8 cellular contexts compared by ENCODE assay signal in the genomic region with DNA sequence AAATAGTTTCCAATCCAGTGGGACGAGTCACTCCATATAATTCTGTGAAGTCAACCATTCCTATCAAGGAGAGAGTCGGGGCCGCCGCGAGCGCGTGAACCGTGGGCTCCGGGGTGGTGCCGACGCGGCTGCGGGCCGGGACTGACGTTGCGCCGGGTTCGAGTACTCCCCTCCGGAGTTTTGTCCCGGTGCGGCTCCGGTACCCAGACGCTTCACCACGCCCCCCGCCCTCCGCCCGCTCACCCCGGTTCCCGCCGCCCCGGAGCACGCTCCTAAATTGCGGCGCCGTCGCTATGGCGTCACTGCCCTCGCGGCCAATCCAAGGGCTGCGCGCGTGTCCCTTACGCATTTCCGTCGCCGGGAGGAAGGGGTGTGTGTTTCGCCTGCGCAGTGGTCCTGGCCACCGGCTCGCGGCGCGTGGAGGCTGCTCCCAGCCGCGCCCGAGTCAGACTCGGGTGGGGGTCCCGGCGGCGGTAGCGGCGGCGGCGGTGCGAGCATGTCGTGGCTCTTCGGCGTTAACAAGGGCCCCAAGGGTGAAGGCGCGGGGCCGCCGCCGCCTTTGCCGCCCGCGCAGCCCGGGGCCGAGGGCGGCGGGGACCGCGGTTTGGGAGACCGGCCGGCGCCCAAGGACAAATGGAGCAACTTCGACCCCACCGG. TPM values are rescaled to one million over a fixed set of nuclear protein-coding genes. Genes with fewer than 3 reads are reported as not detected.
DNase-seq lines count a peak whose midpoint lies in the region; ATAC-seq and TF ChIP-seq lines count a peak whose summit lies in the region.

A gene with protein sequence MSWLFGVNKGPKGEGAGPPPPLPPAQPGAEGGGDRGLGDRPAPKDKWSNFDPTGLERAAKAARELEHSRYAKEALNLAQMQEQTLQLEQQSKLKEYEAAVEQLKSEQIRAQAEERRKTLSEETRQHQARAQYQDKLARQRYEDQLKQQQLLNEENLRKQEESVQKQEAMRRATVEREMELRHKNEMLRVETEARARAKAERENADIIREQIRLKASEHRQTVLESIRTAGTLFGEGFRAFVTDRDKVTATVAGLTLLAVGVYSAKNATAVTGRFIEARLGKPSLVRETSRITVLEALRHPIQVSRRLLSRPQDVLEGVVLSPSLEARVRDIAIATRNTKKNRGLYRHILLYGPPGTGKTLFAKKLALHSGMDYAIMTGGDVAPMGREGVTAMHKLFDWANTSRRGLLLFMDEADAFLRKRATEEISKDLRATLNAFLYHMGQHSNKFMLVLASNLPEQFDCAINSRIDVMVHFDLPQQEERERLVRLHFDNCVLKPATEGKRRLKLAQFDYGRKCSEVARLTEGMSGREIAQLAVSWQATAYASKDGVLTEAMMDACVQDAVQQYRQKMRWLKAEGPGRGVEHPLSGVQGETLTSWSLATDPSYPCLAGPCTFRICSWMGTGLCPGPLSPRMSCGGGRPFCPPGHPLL (plus strand): TSS at position 377 of the 657 bp plus-strand sequence. CDS start 120 bp downstream, at position 497.

- ATAC-seq in GM21723 (IDR thresholded peaks at IDR 0.05; ENCODE audit: unreplicated experiment) (peak; percentile 82), esophagus mucosa (peak; percentile 94)

- no peak for TF ChIP-seq CTCF in Peyer's patch (IDR thresholded peaks at IDR 0.05)

- H3K27me3 ChIP-seq in Peyer's patch, result no peaks in the 10 kb centered on the region
- no peaks in the 10 kb centered on the region for H3K27me3 ChIP-seq in muscle layer of colon (ENCODE audit: control insufficient read depth in 1 of 2, insufficient read depth in 2 of 2, low read length in 2 of 2)

- TF ChIP-seq POLR2A in Peyer's patch (IDR thresholded peaks at IDR 0.05), result peak in 1 of 2 donors; percentile 54

- no peaks in the 10 kb centered on the region for H3K36me3 ChIP-seq in Peyer's patch
- H3K36me3 ChIP-seq in muscle layer of colon (ENCODE audit: insufficient read depth, low read length), result no peaks in the 10 kb centered on the region

- H3K4me1 ChIP-seq in Peyer's patch, result peaks cover 0 to 20% (median 6%) of the 10 kb centered on the region in 4 donors
- H3K4me1 ChIP-seq in muscle layer of colon (ENCODE audit: insufficient read depth, low read length), result peaks cover 12% of the 10 kb centered on the region

- peak within 1 kb of the TSS; percentile 81 to 87 (median 84) for H3K27ac ChIP-seq in Peyer's patch
- peak within 1 kb of the TSS; percentile 92 for H3K27ac ChIP-seq in muscle layer of colon (ENCODE audit: low read depth, low read length)

- no peaks in the 10 kb centered on the region for H3K9me3 ChIP-seq in Peyer's patch
- H3K9me3 ChIP-seq in muscle layer of colon (ENCODE audit: low read length), result no peaks in the 10 kb centered on the region

- H3K4me3 ChIP-seq in Peyer's patch (peak within 1 kb of the TSS; percentile 77 to 88 (median 82)), muscle layer of colon (ENCODE audit: low read depth in 1 of 2, low read length in 2 of 2) (peak within 1 kb of the TSS; percentile 85)

- DNase-seq in DMS53 treated with DMSO at 0.1 percent for 48 hours (lab: John Stamatoyannopoulos, UW; ENCODE audit: unreplicated experiment) (peak; percentile 82), KG1 (lab: John Stamatoyannopoulos, UW) (peak; percentile 92), Peyer's patch (peak; percentile 93 to 97 (median 97))
- DNase-seq in activated T-cell treated with anti-CD3 and anti-CD28 coated beads, Interleukin-2, amount 50 U/mL, for 48 hours, result peak; percentile 96 to 97
- peak; percentile 76 to 80 for DNase-seq in stimulated activated CD8-positive, alpha-beta memory T cell treated with anti-CD3 and anti-CD28 coated beads, Interleukin-7, amount 100 ng/mL, for 1 hour (ENCODE audit: low read depth in 2 of 2)

- peak within 1 kb of the TSS; percentile 60 for H3K9ac ChIP-seq in muscle layer of colon (ENCODE audit: low read length)

RNA-seq across cellular contexts. Expression of the gene that starts here (rescaled TPM):
- total RNA-seq in Peyer's patch (100 to 1,000 TPM in 1 of 4 donors, 10 to 100 TPM in 3; 26.9 to 130 (median 35.0) TPM), esophagus mucosa (13.7 TPM)

Comparison
In these comparisons a context has a peak if more than half of its experiments do, and no peak if none do; other contexts are left out.
1. Peak in every context shown above with its lines: DNase-seq, ATAC-seq, H3K4me3 ChIP-seq and H3K27ac ChIP-seq.